In genomic region chr6:167855825-167856425, GRCh38 we compare ENCODE assay signal across 9 cellular contexts. TPM values are rescaled to one million over a fixed set of nuclear protein-coding genes. Genes with fewer than 3 reads are reported as not detected.
DNase-seq lines count a peak whose midpoint lies in the region; ATAC-seq and TF ChIP-seq lines count a peak whose summit lies in the region.
"Had no signal": no experiment of that assay in that cellular context is flagged by ENCODE, and none has a peak within 500 bp of the region (broad histone marks: within the 10 kb centered on the region; RNA-seq: fewer than 3 reads in every experiment).

No MANE protein-coding gene starts in this region.

- ATAC-seq in right lobe of liver: peak; percentile 38 to 81 (median 50)
- ATAC-seq in GM19455 (IDR thresholded peaks at IDR 0.05; ENCODE audit: unreplicated experiment): no peak

- H3K27ac ChIP-seq in right lobe of liver: peak overlapping the region in 2 of 3 donors; percentile 29 to 31

- in situ Hi-C loops in astrocyte of the cerebellum (cut with HindIII; ENCODE audit: low sequenced_read_pairs): no loop called here

- intact Hi-C loops in right lobe of liver (cut with DNase I): no loop called here
- intact Hi-C loops in cardiac septum (cut with DNase I): no loop called here

- H3K9me3 ChIP-seq in right lobe of liver: no peaks in the 10 kb centered on the region

- peaks cover 0 to 44% (median 22%) of the 10 kb centered on the region in 4 donors for H3K4me1 ChIP-seq in right lobe of liver

- no peak for TF ChIP-seq POLR2A in right lobe of liver (IDR thresholded peaks at IDR 0.05)

- no peaks in the 10 kb centered on the region for H3K36me3 ChIP-seq in right lobe of liver

- H3K27me3 ChIP-seq in right lobe of liver: no peaks in the 10 kb centered on the region

- no peak overlapping the region for H3K4me3 ChIP-seq in HFF-Myc (replicated peaks; ENCODE audit: low read depth, low read length)
- H3K4me3 ChIP-seq in astrocyte of the cerebellum (ENCODE audit: low read depth, low read length): no peak overlapping the region
- no peak overlapping the region for H3K4me3 ChIP-seq in right lobe of liver

- peak; percentile 83 for DNase-seq in AG08395 (ENCODE audit: low spot score)
- DNase-seq in HFF-Myc (ENCODE audit: extremely low read depth, low read depth): peak; percentile 54
- peak; percentile 78 for DNase-seq in astrocyte of the cerebellum (ENCODE audit: low read depth)
- DNase-seq in right lobe of liver: no peak
- DNase-seq in NCI-H1417 (lab: John Stamatoyannopoulos, UW): no peak
- no peak for DNase-seq in NCI-H1930 (lab: John Stamatoyannopoulos, UW)
- DNase-seq in cardiac septum (ENCODE audit: low spot score): no peak
- DNase-seq: activated naive CD8-positive, alpha-beta T cell treated with anti-CD3 and anti-CD28 coated beads, Interleukin-2, amount 10 ng/mL, durations not matched to agents 7 days and 5 days had no signal

- 53% methylated on average over 6 of the region's 6 CpGs for WGBS in right lobe of liver (ENCODE audit: insufficient coverage, low coverage, low lambda C conversion rate, missing lambda C conversion rate)

- TF ChIP-seq CTCF in HFF-Myc (IDR thresholded peaks at IDR 0.05; ENCODE audit: low read depth, low read length, missing control alignments) (no peak), astrocyte of the cerebellum (IDR thresholded peaks at IDR 0.05; ENCODE audit: low read depth, low read length, missing control alignments) (no peak), right lobe of liver (IDR thresholded peaks at IDR 0.05) (no peak)

RNA-seq across cellular contexts. Expression of gene AFDN, which starts 29.2 kb away (rescaled TPM):
- 100 to 1,000 TPM in 1 of 6 experiments, 10 to 100 TPM in 5; 77.0 to 106 (median 85.5) TPM for total RNA-seq in right lobe of liver
- 67.1 TPM for total RNA-seq in cardiac septum

Comparison
In these comparisons a context has a peak if more than half of its experiments do, and no peak if none do; other contexts are left out.
1. DNase-seq: peak in AG08395 (single experiment), HFF-Myc (single experiment) and astrocyte of the cerebellum (single experiment); none in right lobe of liver (0 of 3), NCI-H1417 (0 of 3), NCI-H1930 (0 of 2) and cardiac septum (single experiment).